10 cellular contexts compared by ENCODE assay signal in the genomic region with DNA sequence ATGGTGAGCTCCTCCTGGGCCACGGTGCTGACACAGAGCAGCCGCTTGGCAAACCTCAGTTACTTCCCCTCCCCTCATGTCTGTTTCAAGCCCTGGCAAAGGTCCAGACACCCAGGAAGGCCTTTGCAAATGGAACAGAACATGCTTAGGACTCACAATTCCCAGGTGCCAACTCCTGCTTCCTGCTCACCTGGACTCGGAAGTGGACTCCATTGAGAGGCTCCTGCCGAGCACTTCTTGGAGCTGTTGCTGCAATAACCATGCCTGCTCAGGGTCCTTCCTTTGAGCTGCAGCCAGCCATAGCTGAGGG. TPM values are rescaled to one million over a fixed set of nuclear protein-coding genes. Genes with fewer than 3 reads are reported as not detected.
DNase-seq lines count a peak whose midpoint lies in the region; ATAC-seq, FAIRE-seq and TF ChIP-seq lines count a peak whose summit lies in the region.
"Had no signal": no experiment of that assay in that cellular context is flagged by ENCODE, and none has a peak within 500 bp of the region (broad histone marks: within the 10 kb centered on the region; RNA-seq: fewer than 3 reads in every experiment).

No MANE protein-coding gene starts in this region.

- WGBS in psoas muscle, 3 donors: 69 to 83% (median 72%) methylated on average over 4 of the region's 4 CpGs

- intact Hi-C loops in kidney (cut with DNase I) (no loop called here), psoas muscle (cut with DNase I) (no loop called here)

- H3K9me3 ChIP-seq in BLaER1 treated with 17β-estradiol and CSF1 and Interleukin-3, amounts not matched to agents 10 nM and 100 nM (replicated peaks in 1 of 11): no peaks in the 10 kb centered on the region
- H3K9me3 ChIP-seq in kidney (ENCODE audit: control insufficient read depth in 1 of 2, low read length in 2 of 2) (no peaks in the 10 kb centered on the region), psoas muscle (no peaks in the 10 kb centered on the region)
- H3K9me3 ChIP-seq: esophagus squamous epithelium had no signal

- H3K9ac ChIP-seq in BLaER1 treated with 17β-estradiol and CSF1 and Interleukin-3, amounts not matched to agents 10 nM and 100 nM: 0 out of 22 replicates have a peak overlapping the region, but pooled peaks of 1 of the 11 experiments have one; percentile 13
- no peak overlapping the region for H3K9ac ChIP-seq in kidney (ENCODE audit: low read length in 2 of 2)

- peaks cover 0 to 24% (median 0%) of the 10 kb centered on the region in 11 experiments; a peak in 6 of 22 replicates for H4K20me1 ChIP-seq in BLaER1 treated with 17β-estradiol and CSF1 and Interleukin-3, amounts not matched to agents 10 nM and 100 nM

- ATAC-seq in psoas muscle: no peak

- no peak overlapping the region for H3K4me3 ChIP-seq in BLaER1 treated with 17β-estradiol and CSF1 and Interleukin-3, amounts not matched to agents 10 nM and 100 nM
- H3K4me3 ChIP-seq in kidney (ENCODE audit: low read length in 2 of 2) (no peak overlapping the region), psoas muscle (no peak overlapping the region)
- H3K4me3 ChIP-seq: esophagus squamous epithelium had no signal

- TF ChIP-seq CTCF in kidney (IDR thresholded peaks at IDR 0.05; ENCODE audit: borderline replicate concordance, extremely low read depth, insufficient read depth) (no peak), psoas muscle (IDR thresholded peaks at IDR 0.05) (no peak)

- no peak for FAIRE-seq in kidney (lab: Jason Lieb, UNC)

- peak overlapping the region in 10 of 11 experiments; percentile 18 to 49 (median 33); a peak in 17 of 22 replicates for H3K4me2 ChIP-seq in BLaER1 treated with 17β-estradiol and CSF1 and Interleukin-3, amounts not matched to agents 10 nM and 100 nM

- peaks cover 27 to 41% (median 33%) of the 10 kb centered on the region in 10 experiments for H3K4me1 ChIP-seq in BLaER1 treated with 17β-estradiol and CSF1 and Interleukin-3, amounts not matched to agents 10 nM and 100 nM
- H3K4me1 ChIP-seq in kidney (ENCODE audit: control insufficient read depth in 1 of 2, insufficient read depth in 1 of 2, low read depth in 1 of 2, low read length in 2 of 2): peaks cover 2 to 7% of the 10 kb centered on the region in 2 donors
- peaks cover 7% of the 10 kb centered on the region for H3K4me1 ChIP-seq in psoas muscle

- H3K27ac ChIP-seq in BLaER1 treated with 17β-estradiol and CSF1 and Interleukin-3, amounts not matched to agents 10 nM and 100 nM: no peak overlapping the region
- no peak overlapping the region for H3K27ac ChIP-seq in kidney (ENCODE audit: low read depth in 2 of 2, low read length in 2 of 2)
- H3K27ac ChIP-seq in psoas muscle: no peak overlapping the region

- DNase-seq in DMS53 (lab: John Stamatoyannopoulos, UW) (peak; percentile 77), NCI-H510A treated with DMSO at 0.1 percent for 48 hours (lab: John Stamatoyannopoulos, UW) (peak; percentile 78), kidney (peak; percentile 35), NCI-H1930 (lab: John Stamatoyannopoulos, UW) (no peak), DMS 273 treated with DMSO at 0.1 percent for 48 hours (lab: John Stamatoyannopoulos, UW) (no peak), psoas muscle (no peak)
- DNase-seq: esophagus squamous epithelium had no signal

- peaks cover 0 to 15% (median 0%) of the 10 kb centered on the region in 11 experiments; a peak in 3 of 22 replicates for H3K36me3 ChIP-seq in BLaER1 treated with 17β-estradiol and CSF1 and Interleukin-3, amounts not matched to agents 10 nM and 100 nM
- no peaks in the 10 kb centered on the region for H3K36me3 ChIP-seq in kidney (ENCODE audit: control insufficient read depth in 1 of 2, insufficient read depth in 2 of 2, low read length in 2 of 2)
- H3K36me3 ChIP-seq in psoas muscle (ENCODE audit: insufficient read depth in 1 of 2, low read depth in 1 of 2): no peaks in the 10 kb centered on the region

- no peaks in the 10 kb centered on the region for H3K27me3 ChIP-seq in BLaER1 treated with 17β-estradiol and CSF1 and Interleukin-3, amounts not matched to agents 10 nM and 100 nM
- H3K27me3 ChIP-seq in psoas muscle (ENCODE audit: insufficient read depth in 3 of 3, low read length in 2 of 3): no peaks in the 10 kb centered on the region
- H3K27me3 ChIP-seq: esophagus squamous epithelium had no signal

RNA-seq across cellular contexts. Expression of gene DCST2, which starts 10.7 kb away (rescaled TPM):
- total RNA-seq in kidney (1.4 TPM), psoas muscle (under 1 TPM in 2 of 4 donors, not detected in 2; 0.19 to 0.56 TPM)
- polyA plus RNA-seq in kidney (ENCODE audit: insufficient read depth, low read depth, low replicate concordance) (0.43 TPM), psoas muscle (under 1 TPM; 0.04 to 0.38 (median 0.07) TPM)

RNA-seq across cellular contexts. Expression of gene DCST1, which starts 10.7 kb away (rescaled TPM):
- total RNA-seq in kidney: not detected
- polyA plus RNA-seq in kidney (ENCODE audit: insufficient read depth, low read depth, low replicate concordance): not detected
- under 1 TPM in 2 of 4 donors, not detected in 2; 0.12 to 0.34 TPM for total RNA-seq in psoas muscle
- polyA plus RNA-seq in psoas muscle: not detected
- total RNA-seq: chondrocyte, pulmonary artery endothelial cell had no signal

RNA-seq across cellular contexts. Expression of gene ZBTB7B, which starts 20.3 kb away (rescaled TPM):
- 68.7 TPM for total RNA-seq in kidney
- 20.1 TPM for polyA plus RNA-seq in kidney (ENCODE audit: insufficient read depth, low read depth, low replicate concordance)
- total RNA-seq in psoas muscle: 10 to 100 TPM; 34.6 to 97.9 (median 70.9) TPM
- 10 to 100 TPM; 20.2 to 55.5 (median 48.7) TPM for polyA plus RNA-seq in psoas muscle

RNA-seq across cellular contexts. Expression of gene ADAM15, which starts 28.2 kb away (rescaled TPM):
- total RNA-seq in kidney (152 TPM), psoas muscle (10 to 100 TPM; 38.4 to 50.9 (median 49.3) TPM)
- polyA plus RNA-seq in kidney (ENCODE audit: insufficient read depth, low read depth, low replicate concordance) (68.4 TPM), psoas muscle (10 to 100 TPM; 33.2 to 45.4 (median 41.0) TPM)

RNA-seq across cellular contexts. Expression of gene LENEP, which starts 29.5 kb away (rescaled TPM):
- total RNA-seq in kidney: not detected
- polyA plus RNA-seq in kidney (ENCODE audit: insufficient read depth, low read depth, low replicate concordance): not detected
- total RNA-seq in psoas muscle: not detected
- not detected for polyA plus RNA-seq in psoas muscle
- total RNA-seq: esophagus squamous epithelium had no signal

Comparison
In these comparisons a context has a peak if more than half of its experiments do, and no peak if none do; other contexts are left out.
1. DNase-seq: peak in DMS53 (single experiment), NCI-H510A treated with DMSO at 0.1 percent for 48 hours (single experiment) and kidney (single experiment); none in NCI-H1930 (0 of 2), DMS 273 treated with DMSO at 0.1 percent for 48 hours (single experiment) and psoas muscle (0 of 2).